ENCODE assay signal across 8 cellular contexts in the genomic region with DNA sequence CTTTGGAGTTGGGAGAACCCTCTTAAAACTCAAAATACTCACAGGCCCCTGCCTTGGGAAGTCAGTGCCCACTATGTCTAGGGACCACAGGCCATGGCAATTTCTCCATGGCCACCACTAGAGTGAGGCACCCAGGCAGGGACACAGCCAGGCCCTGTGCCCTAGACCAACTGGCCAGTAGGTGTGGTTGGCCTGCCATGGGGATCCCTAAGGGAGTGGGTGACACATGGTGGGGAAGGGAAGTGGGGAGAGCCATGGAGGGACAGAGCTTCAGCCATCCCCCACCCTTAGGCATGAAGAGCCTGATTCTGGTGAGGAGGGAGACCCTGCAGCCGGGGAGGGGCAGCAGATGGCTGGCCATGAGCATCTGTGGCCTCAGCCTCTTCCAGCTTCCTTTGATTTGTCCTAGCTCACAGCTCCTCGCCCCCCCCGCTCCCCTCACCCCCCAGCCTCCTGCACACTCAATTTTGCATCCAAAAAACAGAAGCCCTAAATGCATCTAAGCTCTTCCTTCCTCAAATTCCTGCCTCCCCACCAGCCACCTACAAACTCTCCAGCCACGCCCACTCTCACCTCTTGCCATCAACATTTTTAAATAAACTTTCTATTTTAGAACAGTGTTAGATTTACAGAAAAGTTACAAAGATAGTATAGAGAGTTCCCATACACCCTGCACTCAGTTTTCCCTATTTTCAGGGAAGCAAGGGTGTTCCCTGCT. TPM values are rescaled to one million over a fixed set of nuclear protein-coding genes. Genes with fewer than 3 reads are reported as not detected.
DNase-seq lines count a peak whose midpoint lies in the region; ATAC-seq, FAIRE-seq and TF ChIP-seq lines count a peak whose summit lies in the region.
"Had no signal": no experiment of that assay in that cellular context is flagged by ENCODE, and none has a peak within 500 bp of the region (broad histone marks: within the 10 kb centered on the region; RNA-seq: fewer than 3 reads in every experiment).

No MANE protein-coding gene starts in this region.

- no peak for ATAC-seq in CD8-positive, alpha-beta T cell
- ATAC-seq: heart left ventricle had no signal

- H3K4me3 Mint-ChIP-seq in CD8-positive, alpha-beta T cell, result peak overlapping the region; percentile 80

- CTCF ChIA-PET in CD8-positive, alpha-beta T cell (lab: Charles Lee), result interaction anchor here (1.0 to 6.6 kb wide), 4 partner anchors 20 to 157 kb away, joined by 3 to 33 read pairs (median 6); no protein-coding TSS in a partner anchor
- CTCF ChIA-PET in RWPE1 (lab: Yijun Ruan, JAX), result interaction anchor here (0.7 to 0.9 kb wide), 2 partner anchors 9 to 15 kb away, joined by 3 to 4 read pairs; no protein-coding TSS in a partner anchor

- intact Hi-C loops in CD8-positive, alpha-beta T cell (cut with DNase I, micrococcal nuclease), result no loop called here

- no peak overlapping the region for H3K27ac ChIP-seq in CD8-positive, alpha-beta T cell (ENCODE audit: low read depth, low read length)
- H3K27ac ChIP-seq in RWPE1 (peak overlapping the region; percentile 82), muscle layer of colon (ENCODE audit: low read depth, low read length) (peak overlapping the region; percentile 55)

- H3K36me3 Mint-ChIP-seq in CD8-positive, alpha-beta T cell, result no peaks in the 10 kb centered on the region

- H3K36me3 ChIP-seq in CD8-positive, alpha-beta T cell (ENCODE audit: insufficient read depth, low read length), result no peaks in the 10 kb centered on the region
- no peaks in the 10 kb centered on the region for H3K36me3 ChIP-seq in muscle layer of colon (ENCODE audit: insufficient read depth, low read length)
- H3K36me3 ChIP-seq: heart left ventricle had no signal

- no peaks in the 10 kb centered on the region for H3K27me3 Mint-ChIP-seq in CD8-positive, alpha-beta T cell (ENCODE audit: low read depth)

- no peak for TF ChIP-seq CTCF in CD8-positive, alpha-beta T cell (IDR thresholded peaks at IDR 0.05)
- TF ChIP-seq CTCF in RWPE1 (conservative IDR thresholded peaks at IDR 0.05; ENCODE audit: low read depth), result no peak

- H3K9ac ChIP-seq in muscle layer of colon (ENCODE audit: low read length), result no peak overlapping the region

- peak overlapping the region; percentile 42 for H3K27ac Mint-ChIP-seq in CD8-positive, alpha-beta T cell

- H3K4me1 Mint-ChIP-seq in CD8-positive, alpha-beta T cell (ENCODE audit: low read depth), result peaks cover 66% of the 10 kb centered on the region

- no peaks in the 10 kb centered on the region for H3K9me3 Mint-ChIP-seq in CD8-positive, alpha-beta T cell

- peaks cover 57% of the 10 kb centered on the region for H3K4me1 ChIP-seq in CD8-positive, alpha-beta T cell (ENCODE audit: insufficient read depth, low read length)
- H3K4me1 ChIP-seq in muscle layer of colon (ENCODE audit: insufficient read depth, low read length), result peaks cover 82% of the 10 kb centered on the region

- H3K4me3 ChIP-seq in CD8-positive, alpha-beta T cell (ENCODE audit: low read depth, low read length), result no peak overlapping the region
- H3K4me3 ChIP-seq in muscle layer of colon (ENCODE audit: low read depth in 1 of 2, low read length in 2 of 2), result no peak overlapping the region
- H3K4me3 ChIP-seq: heart left ventricle had no signal

- no peak for DNase-seq in CD8-positive, alpha-beta T cell
- no peak for DNase-seq in RWPE1 (ENCODE audit: low spot score)
- DNase-seq in GM19238 (ENCODE audit: insufficient read length, low spot score), result no peak
- DNase-seq in NCI-H2196 treated with DMSO at 0.1 percent for 48 hours (lab: John Stamatoyannopoulos, UW; ENCODE audit: unreplicated experiment), result no peak
- no peak for DNase-seq in urothelium cell line (ENCODE audit: low spot score)

- POLR2A ChIA-PET in CD8-positive, alpha-beta T cell (lab: Charles Lee), result interaction anchor here (1.4 kb wide), 1 partner anchor 31 kb away, joined by 3 read pairs; no protein-coding TSS in a partner anchor
- POLR2A ChIA-PET in RWPE1 (lab: Yijun Ruan, JAX; ENCODE audit: low non-redundant PET), result no interaction called here

- H3K27me3 ChIP-seq in CD8-positive, alpha-beta T cell (ENCODE audit: insufficient read depth, low read length), result no peaks in the 10 kb centered on the region
- no peaks in the 10 kb centered on the region for H3K27me3 ChIP-seq in muscle layer of colon (ENCODE audit: control insufficient read depth in 1 of 2, insufficient read depth in 2 of 2, low read length in 2 of 2)

- H3K9me3 ChIP-seq in CD8-positive, alpha-beta T cell (ENCODE audit: low read length), result no peaks in the 10 kb centered on the region
- H3K9me3 ChIP-seq in muscle layer of colon (ENCODE audit: low read length), result no peaks in the 10 kb centered on the region
- H3K9me3 ChIP-seq: heart left ventricle had no signal

- no peak for FAIRE-seq in urothelium cell line (lab: Jason Lieb, UNC)
- FAIRE-seq: HTR-8/SVneo had no signal

RNA-seq across cellular contexts. Expression of gene DBN1, which starts 1.6 kb away (rescaled TPM):
- total RNA-seq in CD8-positive, alpha-beta T cell, result 10 to 100 TPM; 16.2 to 19.9 TPM

RNA-seq across cellular contexts. Expression of gene PDLIM7, which starts 22.4 kb away (rescaled TPM):
- 1 to 10 TPM; 6.6 to 7.1 TPM for total RNA-seq in CD8-positive, alpha-beta T cell

RNA-seq across cellular contexts. Expression of gene PRR7, which starts 28.4 kb away (rescaled TPM):
- 10 to 100 TPM; 21.0 TPM for total RNA-seq in CD8-positive, alpha-beta T cell

RNA-seq across cellular contexts. Expression of gene DOK3, which starts 34.6 kb away (rescaled TPM):
- 1 to 10 TPM; 1.1 to 1.2 TPM for total RNA-seq in CD8-positive, alpha-beta T cell

RNA-seq across cellular contexts. Expression of gene DDX41, which starts 41.8 kb away (rescaled TPM):
- 10 to 100 TPM; 66.8 to 71.0 TPM for total RNA-seq in CD8-positive, alpha-beta T cell
